ENCODE assay signal across 8 cellular contexts in genomic region chr10:62638062-62638477, GRCh38.
DNase-seq lines count a peak whose midpoint lies in the region; ATAC-seq and TF ChIP-seq lines count a peak whose summit lies in the region.

No MANE protein-coding gene starts in this region.

- peaks cover 3% of the 10 kb centered on the region for H3K27me3 Mint-ChIP-seq in progenitor cell of endocrine pancreas

- DNase-seq in EH (ENCODE audit: low read depth), result peak; percentile 51
- peak; percentile 88 for DNase-seq in NOMO-1 treated with DMSO at 0.1 percent for 48 hours (lab: John Stamatoyannopoulos, UW; ENCODE audit: unreplicated experiment)
- peak; percentile 28 for DNase-seq in iris pigment epithelial cell (ENCODE audit: low read depth)
- no peak for DNase-seq in progenitor cell of endocrine pancreas (ENCODE audit: low spot score, unreplicated experiment)
- no peak for DNase-seq in NCI-H2227 (lab: John Stamatoyannopoulos, UW; ENCODE audit: unreplicated experiment)
- no peak for DNase-seq in activated effector memory CD4-positive, alpha-beta T cell treated with Interleukin-2 at 50 U/mL for 16 hours
- no peak for DNase-seq in ureter (ENCODE audit: low spot score)

- H3K4me3 Mint-ChIP-seq in progenitor cell of endocrine pancreas (ENCODE audit: low read depth), result no peak overlapping the region

- H3K27ac Mint-ChIP-seq in progenitor cell of endocrine pancreas, result no peak overlapping the region

- TF ChIP-seq CTCF in progenitor cell of endocrine pancreas (IDR thresholded peaks at IDR 0.05; ENCODE audit: unreplicated experiment), result no peak

- no peaks in the 10 kb centered on the region for H3K36me3 Mint-ChIP-seq in progenitor cell of endocrine pancreas (ENCODE audit: insufficient read depth)

- H3K9me3 Mint-ChIP-seq in progenitor cell of endocrine pancreas (ENCODE audit: low read depth), result no peaks in the 10 kb centered on the region

- no peaks in the 10 kb centered on the region for H3K4me1 Mint-ChIP-seq in progenitor cell of endocrine pancreas (ENCODE audit: low read depth)

- peak; percentile 33 for ATAC-seq in HG02571 (IDR thresholded peaks at IDR 0.05; ENCODE audit: unreplicated experiment)

Comparison
In these comparisons a context has a peak if more than half of its experiments do, and no peak if none do; other contexts are left out.
1. DNase-seq: peak in EH (single experiment), NOMO-1 treated with DMSO at 0.1 percent for 48 hours (single experiment) and iris pigment epithelial cell (single experiment); none in progenitor cell of endocrine pancreas (single experiment), NCI-H2227 (single experiment), activated effector memory CD4-positive, alpha-beta T cell treated with Interleukin-2 at 50 U/mL for 16 hours (single experiment) and ureter (single experiment).